ENCODE assay signal across 21 cellular contexts in the genomic region with DNA sequence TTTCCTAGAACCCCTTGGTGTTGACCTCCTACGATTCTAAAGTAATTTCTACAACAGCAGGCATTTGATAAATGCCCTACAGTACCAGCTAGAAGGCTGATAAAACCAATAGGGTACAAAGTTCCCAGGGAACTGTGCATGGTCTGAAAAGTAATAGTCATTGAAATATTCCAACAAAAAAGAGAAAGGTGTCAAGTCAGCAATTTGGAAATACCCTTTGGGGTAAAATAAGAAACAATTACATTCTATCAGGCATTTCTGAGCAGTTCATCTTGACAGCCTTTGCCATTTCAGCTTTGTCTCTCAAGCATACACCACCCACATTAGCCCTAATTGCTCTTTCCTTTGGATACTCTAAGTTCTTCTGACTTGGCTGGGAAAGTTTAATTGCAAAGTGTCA.
"Had no signal": no experiment of that assay in that cellular context is flagged by ENCODE, and none has a peak within 500 bp of the region (broad histone marks: within the 10 kb centered on the region; RNA-seq: fewer than 3 reads in every experiment).

No MANE protein-coding gene starts in this region.

- FAIRE-seq: RCC 7860 had no signal

- H3K27me3 Mint-ChIP-seq: IgD-negative memory B cell had no signal

- H3K4me3 Mint-ChIP-seq: IgD-negative memory B cell had no signal

- H3K4me3 ChIP-seq: MG63, SJSA1, SK-N-MC had no signal

- H3K27ac Mint-ChIP-seq: IgD-negative memory B cell had no signal

- H3K36me3 ChIP-seq: MG63, SJSA1 had no signal

- DNase-seq: KBM-7, MG63, NCI-H1092, NCI-H1105 treated with DMSO at 0.1 percent for 48 hours, NCI-H1417 treated with DMSO at 0.1 percent for 48 hours, NCI-H146, NCI-H1694 treated with DMSO at 0.1 percent for 48 hours, NCI-H1930, NCI-H2081, NCI-H2107, NCI-H2227 treated with DMSO at 0.1 percent for 48 hours, NCI-H524, NCI-H526 treated with DMSO at 0.1 percent for 48 hours, NCI-H748 treated with DMSO at 0.1 percent for 48 hours, Right ventricle myocardium superior, RPMI8226, SIG-M5 had no signal

- H3K4me1 Mint-ChIP-seq: IgD-negative memory B cell had no signal

- H3K27ac ChIP-seq: SJSA1, SK-N-MC had no signal

- H3K27me3 ChIP-seq: MG63, SJSA1 had no signal

- H3K4me1 ChIP-seq: SJSA1 had no signal
